ENCODE assay signal across 23 cellular contexts in genomic region chr19:50925734-50926133, GRCh38. TPM values are rescaled to one million over a fixed set of nuclear protein-coding genes. Genes with fewer than 3 reads are reported as not detected.
A peak's percentile ranks its signal among the peaks of the same experiment; 100 is the strongest.
DNase-seq lines count a peak whose midpoint lies in the region; ATAC-seq, FAIRE-seq and TF ChIP-seq lines count a peak whose summit lies in the region.
"Had no signal": no experiment of that assay in that cellular context is flagged by ENCODE, and none has a peak within 500 bp of the region (broad histone marks: within the 10 kb centered on the region; RNA-seq: fewer than 3 reads in every experiment).

No MANE protein-coding gene starts in this region.

- H3K4me1 ChIP-seq in HepG2 (ENCODE audit: insufficient read depth, low read length) = no peaks in the 10 kb centered on the region
- H3K4me1 ChIP-seq in right lobe of liver = no peaks in the 10 kb centered on the region
- no peaks in the 10 kb centered on the region for H3K4me1 ChIP-seq in pancreas

- intact Hi-C loops in HepG2 (cut with micrococcal nuclease; ENCODE audit: unreplicated experiment) = no loop called here
- intact Hi-C loops in right lobe of liver (cut with DNase I) = no loop called here
- intact Hi-C loops in pancreas (cut with DNase I) = no loop called here

- H3K4me2 ChIP-seq in HepG2 (ENCODE audit: low read depth, low read length) = no peak overlapping the region

- POLR2A ChIA-PET in HepG2 (lab: Yijun Ruan, JAX) = no interaction called here

- H3K36me3 Mint-ChIP-seq in activated CD8-positive, alpha-beta memory T cell treated with anti-CD3 and anti-CD28 coated beads, Interleukin-2, amount 10 ng/mL, durations not matched to agents 7 days and 5 days = no peaks in the 10 kb centered on the region

- peaks cover 14% of the 10 kb centered on the region for H3K4me1 Mint-ChIP-seq in activated CD8-positive, alpha-beta memory T cell treated with anti-CD3 and anti-CD28 coated beads, Interleukin-2, amount 10 ng/mL, durations not matched to agents 7 days and 5 days

- no peaks in the 10 kb centered on the region; a peak in 1 of 5 replicates for H3K27me3 ChIP-seq in HepG2 (ENCODE audit: control insufficient read depth in 1 of 2, insufficient read depth in 2 of 2, low read length in 2 of 2)
- H3K27me3 ChIP-seq in right lobe of liver = no peaks in the 10 kb centered on the region
- H3K27me3 ChIP-seq in pancreas = peaks cover 0 to 27% (median 0%) of the 10 kb centered on the region in 4 donors

- CTCF ChIA-PET in HepG2 (lab: Yijun Ruan, JAX; ENCODE audit: low intra/inter-chr PET ratio, low total read pairs) = no interaction called here
- CTCF ChIA-PET in activated CD8-positive, alpha-beta memory T cell treated with anti-CD3 and anti-CD28 coated beads, Interleukin-2, amount 10 ng/mL, durations not matched to agents 7 days and 5 days (lab: Charles Lee) = interaction anchor here (1.1 to 1.8 kb wide), 2 partner anchors 9 to 91 kb away, joined by 4 to 7 read pairs; no protein-coding TSS in a partner anchor

- H3K4me3 Mint-ChIP-seq in activated CD8-positive, alpha-beta memory T cell treated with anti-CD3 and anti-CD28 coated beads, Interleukin-2, amount 10 ng/mL, durations not matched to agents 7 days and 5 days = no peak overlapping the region

- H3K27ac ChIP-seq in HepG2 (ENCODE audit: extremely low read length, insufficient read depth, low read length) (no peak overlapping the region), right lobe of liver (no peak overlapping the region), epithelial cell of prostate (peak overlapping the region; percentile 49), pancreas (no peak overlapping the region)

- FAIRE-seq in HepG2 (lab: Jason Lieb, UNC) = no peak
- FAIRE-seq in pancreas (lab: Jason Lieb, UNC) = no peak
- FAIRE-seq: A204.1, GM12892, H54 had no signal

- H2AFZ ChIP-seq in HepG2 (ENCODE audit: low read length) = no peak overlapping the region

- no peak for TF ChIP-seq POLR2A in HepG2 (IDR thresholded peaks at IDR 0.05; ENCODE audit: insufficient read depth in 1 of 2, low read depth in 2 of 2, low read length in 2 of 2)
- TF ChIP-seq POLR2A in right lobe of liver (IDR thresholded peaks at IDR 0.05) = no peak

- TF ChIP-seq CTCF in HepG2 (CRISPR knock-in tag; IDR thresholded peaks at IDR 0.05) = no peak
- no peak for TF ChIP-seq CTCF in right lobe of liver (IDR thresholded peaks at IDR 0.05)
- no peak for TF ChIP-seq CTCF in pancreas (IDR thresholded peaks at IDR 0.05)

- TF ChIP-seq EP300 in HepG2 (IDR thresholded peaks at IDR 0.05; ENCODE audit: low read depth in 2 of 2, low read length in 2 of 2) (no peak), HepG2 (CRISPR knock-in tag; IDR thresholded peaks at IDR 0.05; ENCODE audit: borderline replicate concordance) (no peak)

- no peak overlapping the region for H3K27ac Mint-ChIP-seq in activated CD8-positive, alpha-beta memory T cell treated with anti-CD3 and anti-CD28 coated beads, Interleukin-2, amount 10 ng/mL, durations not matched to agents 7 days and 5 days

- DNase-seq in HepG2 (ENCODE audit: low spot score) = no peak
- no peak for DNase-seq in right lobe of liver
- peak; percentile 74 for DNase-seq in RKO (ENCODE audit: low spot score)
- no peak for DNase-seq in epithelial cell of prostate (ENCODE audit: low read depth, low spot score)
- DNase-seq in renal cortical epithelial cell (ENCODE audit: low read depth) = peak; percentile 10
- DNase-seq in activated CD8-positive, alpha-beta memory T cell treated with anti-CD3 and anti-CD28 coated beads, Interleukin-2, amount 10 ng/mL, durations not matched to agents 7 days and 5 days = no peak
- DNase-seq in pancreas = no peak
- DNase-seq in AG08395 (ENCODE audit: low spot score) = no peak
- DNase-seq: C1 segment of cervical spinal cord, DMS79 treated with DMSO at 0.1 percent for 48 hours, GF-D8, Karpas-422, MV-4-11, NCI-H1417, NCI-H187 treated with DMSO at 0.1 percent for 48 hours, NCI-H446, NCI-H82, SHP77 had no signal

- H3K36me3 ChIP-seq in HepG2 (replicated peaks in 1 of 2; ENCODE audit: control insufficient read depth in 1 of 2, insufficient read depth in 2 of 2, low read length in 2 of 2) = no peaks in the 10 kb centered on the region
- no peaks in the 10 kb centered on the region for H3K36me3 ChIP-seq in right lobe of liver
- no peaks in the 10 kb centered on the region for H3K36me3 ChIP-seq in pancreas

- no peak overlapping the region for H3K9ac ChIP-seq in HepG2 (ENCODE audit: insufficient read depth, low read depth, low read length)

- H3K9me3 ChIP-seq in HepG2 (ENCODE audit: low read length) (no peaks in the 10 kb centered on the region), right lobe of liver (no peaks in the 10 kb centered on the region), pancreas (no peaks in the 10 kb centered on the region)

- H3K27me3 Mint-ChIP-seq in activated CD8-positive, alpha-beta memory T cell treated with anti-CD3 and anti-CD28 coated beads, Interleukin-2, amount 10 ng/mL, durations not matched to agents 7 days and 5 days = peaks cover 30% of the 10 kb centered on the region

- 44% methylated on average over 2 of the region's 2 CpGs for WGBS in HepG2 (ENCODE audit: low lambda C conversion rate)
- WGBS in right lobe of liver (ENCODE audit: insufficient coverage, low coverage, low lambda C conversion rate, missing lambda C conversion rate) = 72% methylated on average over 2 of the region's 2 CpGs
- WGBS in pancreas, 2 donors = 78 to 86% methylated on average over 2 of the region's 2 CpGs

- no peak for ATAC-seq in HepG2
- no peak for ATAC-seq in right lobe of liver
- ATAC-seq in activated CD8-positive, alpha-beta memory T cell treated with anti-CD3 and anti-CD28 coated beads, Interleukin-2, amount 10 ng/mL, durations not matched to agents 7 days and 5 days = no peak
- ATAC-seq in pancreas = no peak
- ATAC-seq: Panc1, SK-N-SH treated with all-trans-retinoic acid at 6 μM for 48 hours had no signal

- H3K4me3 ChIP-seq in HepG2 (replicated peaks in 1 of 3; ENCODE audit: insufficient read depth in 1 of 3, low read depth in 2 of 3, low read length in 3 of 3) (no peak overlapping the region), right lobe of liver (no peak overlapping the region), pancreas (no peak overlapping the region)

- BruUV-seq in HepG2 (replicated peaks; lab: Mats Ljungman, UMichigan) = no TSS peak

- no peaks in the 10 kb centered on the region for H3K79me2 ChIP-seq in HepG2 (ENCODE audit: insufficient read depth, low read length)

- H4K20me1 ChIP-seq in HepG2 (ENCODE audit: insufficient read depth, low read length) = no peaks in the 10 kb centered on the region

- H3K9me3 Mint-ChIP-seq in activated CD8-positive, alpha-beta memory T cell treated with anti-CD3 and anti-CD28 coated beads, Interleukin-2, amount 10 ng/mL, durations not matched to agents 7 days and 5 days (ENCODE audit: low read depth) = no peaks in the 10 kb centered on the region

- in situ Hi-C loops in HepG2 (cut with HindIII; ENCODE audit: extremely low pct_ligation_motif_present, low pct_unique_long_range_greater_than_20kb) = loop anchor here (25.0 kb wide), 1 partner anchor 162 kb away; the partner anchor contains the start of gene KLK14

- no peak for TF ChIP-seq RAD21 in HepG2 (CRISPR knock-in tag; IDR thresholded peaks at IDR 0.05)

RNA-seq across cellular contexts. Expression of gene KLK4, which starts 14.5 kb away (rescaled TPM):
- not detected in 2 replicates for total RNA-seq in HepG2 (2016; rRNA removed; fragmentation: Illumina TruSeq; extraction: Trizol)
- total RNA-seq in HepG2 (2016; cell fraction: cytosol; rRNA removed; fragmentation: Illumina TruSeq; extraction: Trizol; ENCODE audit: low read depth) = not detected in 2 replicates
- not detected in 2 replicates for total RNA-seq in HepG2 (2016; cell fraction: insoluble cytoplasmic fraction; rRNA removed; fragmentation: Illumina TruSeq; extraction: Trizol)
- total RNA-seq in HepG2 (2016; cell fraction: membrane; rRNA removed; fragmentation: Illumina TruSeq; extraction: Trizol) = not detected in 2 replicates
- not detected in 2 replicates for total RNA-seq in HepG2 (2016; cell fraction: nucleus; rRNA removed; fragmentation: Illumina TruSeq; extraction: Trizol)
- not detected in 2 replicates for polyA plus RNA-seq in HepG2 (2011; rRNA removed)
- polyA plus RNA-seq in HepG2 (2011; cell fraction: cytosol; rRNA removed) = not detected in 2 replicates
- not detected in 2 replicates for polyA plus RNA-seq in HepG2 (2011; cell fraction: nucleus; rRNA removed)
- polyA plus RNA-seq in HepG2 (2012) = not detected in 2 replicates
- polyA plus RNA-seq in HepG2 (2016; cell fraction: cytosol; fragmentation: Illumina TruSeq; extraction: Trizol; ENCODE audit: low read depth) = not detected in 2 replicates
- polyA plus RNA-seq in HepG2 (2016; cell fraction: insoluble cytoplasmic fraction; fragmentation: Illumina TruSeq; extraction: Trizol; ENCODE audit: low read depth) = not detected in 2 replicates
- polyA plus RNA-seq in HepG2 (2016; cell fraction: membrane; fragmentation: Illumina TruSeq; extraction: Trizol; ENCODE audit: low read depth) = not detected in 2 replicates
- not detected in 2 replicates for polyA plus RNA-seq in HepG2 (2016; cell fraction: nucleus; fragmentation: Illumina TruSeq; extraction: Trizol; ENCODE audit: insufficient read depth, low read depth)
- polyA minus RNA-seq in HepG2 (2011; rRNA and poly(A)+ RNA removed; ENCODE audit: low replicate concordance) = not detected in 2 replicates
- polyA minus RNA-seq in HepG2 (2011; cell fraction: cytosol; rRNA and poly(A)+ RNA removed) = not detected in 2 replicates
- polyA minus RNA-seq in HepG2 (2011; cell fraction: nucleus; rRNA and poly(A)+ RNA removed) = not detected in 2 replicates
- total RNA-seq in right lobe of liver = not detected
- total RNA-seq in renal cortical epithelial cell = not detected in 2 replicates
- total RNA-seq in activated CD8-positive, alpha-beta memory T cell treated with anti-CD3 and anti-CD28 coated beads, Interleukin-2, amount 10 ng/mL, durations not matched to agents 7 days and 5 days = not detected
- total RNA-seq in pancreas = under 1 TPM in 1 of 6 donors, not detected in 5; 0.41 TPM
- not detected for polyA plus RNA-seq in pancreas

RNA-seq across cellular contexts. Expression of gene KLK5, which starts 27.1 kb away (rescaled TPM):
- total RNA-seq in HepG2 (2016; rRNA removed; fragmentation: Illumina TruSeq; extraction: Trizol) = not detected in 2 replicates
- total RNA-seq in HepG2 (2016; cell fraction: cytosol; rRNA removed; fragmentation: Illumina TruSeq; extraction: Trizol; ENCODE audit: low read depth) = not detected in 2 replicates
- not detected in 2 replicates for total RNA-seq in HepG2 (2016; cell fraction: insoluble cytoplasmic fraction; rRNA removed; fragmentation: Illumina TruSeq; extraction: Trizol)
- not detected in 2 replicates for total RNA-seq in HepG2 (2016; cell fraction: membrane; rRNA removed; fragmentation: Illumina TruSeq; extraction: Trizol)
- total RNA-seq in HepG2 (2016; cell fraction: nucleus; rRNA removed; fragmentation: Illumina TruSeq; extraction: Trizol) = not detected in 2 replicates
- polyA plus RNA-seq in HepG2 (2011; rRNA removed) = not detected in 2 replicates
- not detected in 2 replicates for polyA plus RNA-seq in HepG2 (2011; cell fraction: cytosol; rRNA removed)
- not detected in 2 replicates for polyA plus RNA-seq in HepG2 (2011; cell fraction: nucleus; rRNA removed)
- polyA plus RNA-seq in HepG2 (2012) = not detected in 2 replicates
- not detected in 2 replicates for polyA plus RNA-seq in HepG2 (2016; cell fraction: cytosol; fragmentation: Illumina TruSeq; extraction: Trizol; ENCODE audit: low read depth)
- not detected in 2 replicates for polyA plus RNA-seq in HepG2 (2016; cell fraction: insoluble cytoplasmic fraction; fragmentation: Illumina TruSeq; extraction: Trizol; ENCODE audit: low read depth)
- not detected in 2 replicates for polyA plus RNA-seq in HepG2 (2016; cell fraction: membrane; fragmentation: Illumina TruSeq; extraction: Trizol; ENCODE audit: low read depth)
- not detected in 2 replicates for polyA plus RNA-seq in HepG2 (2016; cell fraction: nucleus; fragmentation: Illumina TruSeq; extraction: Trizol; ENCODE audit: insufficient read depth, low read depth)
- 0.23 TPM in 1 of 2 replicates, not detected in the other for polyA minus RNA-seq in HepG2 (2011; rRNA and poly(A)+ RNA removed; ENCODE audit: low replicate concordance)
- not detected in 2 replicates for polyA minus RNA-seq in HepG2 (2011; cell fraction: cytosol; rRNA and poly(A)+ RNA removed)
- not detected in 2 replicates for polyA minus RNA-seq in HepG2 (2011; cell fraction: nucleus; rRNA and poly(A)+ RNA removed)
- not detected for total RNA-seq in right lobe of liver
- 1.3 and 20.7 TPM in 2 replicates for total RNA-seq in renal cortical epithelial cell
- not detected for total RNA-seq in activated CD8-positive, alpha-beta memory T cell treated with anti-CD3 and anti-CD28 coated beads, Interleukin-2, amount 10 ng/mL, durations not matched to agents 7 days and 5 days
- total RNA-seq in pancreas = not detected
- polyA plus RNA-seq in pancreas = under 1 TPM in 1 of 2 donors, not detected in 1; 0.11 TPM

RNA-seq across cellular contexts. Expression of gene KLK6, which starts 43.7 kb away (rescaled TPM):
- total RNA-seq in HepG2 (2016; rRNA removed; fragmentation: Illumina TruSeq; extraction: Trizol) (0.15 TPM in 1 of 2 replicates, not detected in the other), right lobe of liver (not detected), renal cortical epithelial cell (1.0 and 16.8 TPM in 2 replicates), pancreas (not detected)
- not detected in 2 replicates for total RNA-seq in HepG2 (2016; cell fraction: cytosol; rRNA removed; fragmentation: Illumina TruSeq; extraction: Trizol; ENCODE audit: low read depth)
- 0.13 TPM in 1 of 2 replicates, not detected in the other for total RNA-seq in HepG2 (2016; cell fraction: insoluble cytoplasmic fraction; rRNA removed; fragmentation: Illumina TruSeq; extraction: Trizol)
- 0.14 TPM in 1 of 2 replicates, not detected in the other for total RNA-seq in HepG2 (2016; cell fraction: membrane; rRNA removed; fragmentation: Illumina TruSeq; extraction: Trizol)
- total RNA-seq in HepG2 (2016; cell fraction: nucleus; rRNA removed; fragmentation: Illumina TruSeq; extraction: Trizol) = not detected in 2 replicates
- polyA plus RNA-seq in HepG2 (2011; rRNA removed) (1.6 and 1.8 TPM in 2 replicates), pancreas (not detected)
- 1.3 and 1.4 TPM in 2 replicates for polyA plus RNA-seq in HepG2 (2011; cell fraction: cytosol; rRNA removed)
- 0.21 and 0.57 TPM in 2 replicates for polyA plus RNA-seq in HepG2 (2011; cell fraction: nucleus; rRNA removed)
- 0.13 and 0.44 TPM in 2 replicates for polyA plus RNA-seq in HepG2 (2012)
- polyA plus RNA-seq in HepG2 (2016; cell fraction: cytosol; fragmentation: Illumina TruSeq; extraction: Trizol; ENCODE audit: low read depth) = 0.14 TPM in 1 of 2 replicates, not detected in the other
- polyA plus RNA-seq in HepG2 (2016; cell fraction: insoluble cytoplasmic fraction; fragmentation: Illumina TruSeq; extraction: Trizol; ENCODE audit: low read depth) = 0.39 TPM in 1 of 2 replicates, not detected in the other
- 0.16 TPM in 1 of 2 replicates, not detected in the other for polyA plus RNA-seq in HepG2 (2016; cell fraction: membrane; fragmentation: Illumina TruSeq; extraction: Trizol; ENCODE audit: low read depth)
- polyA plus RNA-seq in HepG2 (2016; cell fraction: nucleus; fragmentation: Illumina TruSeq; extraction: Trizol; ENCODE audit: insufficient read depth, low read depth) = 0.36 and 0.41 TPM in 2 replicates
- 1.2 TPM in 1 of 2 replicates, not detected in the other for polyA minus RNA-seq in HepG2 (2011; rRNA and poly(A)+ RNA removed; ENCODE audit: low replicate concordance)
- polyA minus RNA-seq in HepG2 (2011; cell fraction: cytosol; rRNA and poly(A)+ RNA removed) = 0.69 TPM in 1 of 2 replicates, not detected in the other
- polyA minus RNA-seq in HepG2 (2011; cell fraction: nucleus; rRNA and poly(A)+ RNA removed) = not detected in 2 replicates
- total RNA-seq in activated CD8-positive, alpha-beta memory T cell treated with anti-CD3 and anti-CD28 coated beads, Interleukin-2, amount 10 ng/mL, durations not matched to agents 7 days and 5 days = not detected

RNA-seq across cellular contexts. Expression of gene KLK2, which starts 52.5 kb away (rescaled TPM):
- not detected in 2 replicates for total RNA-seq in HepG2 (2016; rRNA removed; fragmentation: Illumina TruSeq; extraction: Trizol)
- total RNA-seq in HepG2 (2016; cell fraction: cytosol; rRNA removed; fragmentation: Illumina TruSeq; extraction: Trizol; ENCODE audit: low read depth) = not detected in 2 replicates
- not detected in 2 replicates for total RNA-seq in HepG2 (2016; cell fraction: insoluble cytoplasmic fraction; rRNA removed; fragmentation: Illumina TruSeq; extraction: Trizol)
- not detected in 2 replicates for total RNA-seq in HepG2 (2016; cell fraction: membrane; rRNA removed; fragmentation: Illumina TruSeq; extraction: Trizol)
- total RNA-seq in HepG2 (2016; cell fraction: nucleus; rRNA removed; fragmentation: Illumina TruSeq; extraction: Trizol) = not detected in 2 replicates
- 0.11 TPM in 1 of 2 replicates, not detected in the other for polyA plus RNA-seq in HepG2 (2011; rRNA removed)
- polyA plus RNA-seq in HepG2 (2011; cell fraction: cytosol; rRNA removed) = not detected in 2 replicates
- polyA plus RNA-seq in HepG2 (2011; cell fraction: nucleus; rRNA removed) = 0.31 and 0.35 TPM in 2 replicates
- not detected in 2 replicates for polyA plus RNA-seq in HepG2 (2012)
- not detected in 2 replicates for polyA plus RNA-seq in HepG2 (2016; cell fraction: cytosol; fragmentation: Illumina TruSeq; extraction: Trizol; ENCODE audit: low read depth)
- not detected in 2 replicates for polyA plus RNA-seq in HepG2 (2016; cell fraction: insoluble cytoplasmic fraction; fragmentation: Illumina TruSeq; extraction: Trizol; ENCODE audit: low read depth)
- polyA plus RNA-seq in HepG2 (2016; cell fraction: membrane; fragmentation: Illumina TruSeq; extraction: Trizol; ENCODE audit: low read depth) = not detected in 2 replicates
- polyA plus RNA-seq in HepG2 (2016; cell fraction: nucleus; fragmentation: Illumina TruSeq; extraction: Trizol; ENCODE audit: insufficient read depth, low read depth) = not detected in 2 replicates
- polyA minus RNA-seq in HepG2 (2011; rRNA and poly(A)+ RNA removed; ENCODE audit: low replicate concordance) = not detected in 2 replicates
- polyA minus RNA-seq in HepG2 (2011; cell fraction: cytosol; rRNA and poly(A)+ RNA removed) = not detected in 2 replicates
- polyA minus RNA-seq in HepG2 (2011; cell fraction: nucleus; rRNA and poly(A)+ RNA removed) = 0.37 and 0.64 TPM in 2 replicates
- total RNA-seq in right lobe of liver = not detected
- not detected in 2 replicates for total RNA-seq in renal cortical epithelial cell
- total RNA-seq in activated CD8-positive, alpha-beta memory T cell treated with anti-CD3 and anti-CD28 coated beads, Interleukin-2, amount 10 ng/mL, durations not matched to agents 7 days and 5 days = under 1 TPM in 1 of 2 experiments, not detected in 1; 0.29 TPM
- not detected for total RNA-seq in pancreas
- polyA plus RNA-seq in pancreas = under 1 TPM; 0.09 to 0.27 TPM

RNA-seq across cellular contexts. Expression of gene KLK7, which starts 58.0 kb away (rescaled TPM):
- not detected in 2 replicates for total RNA-seq in HepG2 (2016; rRNA removed; fragmentation: Illumina TruSeq; extraction: Trizol)
- not detected in 2 replicates for total RNA-seq in HepG2 (2016; cell fraction: cytosol; rRNA removed; fragmentation: Illumina TruSeq; extraction: Trizol; ENCODE audit: low read depth)
- not detected in 2 replicates for total RNA-seq in HepG2 (2016; cell fraction: insoluble cytoplasmic fraction; rRNA removed; fragmentation: Illumina TruSeq; extraction: Trizol)
- not detected in 2 replicates for total RNA-seq in HepG2 (2016; cell fraction: membrane; rRNA removed; fragmentation: Illumina TruSeq; extraction: Trizol)
- not detected in 2 replicates for total RNA-seq in HepG2 (2016; cell fraction: nucleus; rRNA removed; fragmentation: Illumina TruSeq; extraction: Trizol)
- not detected in 2 replicates for polyA plus RNA-seq in HepG2 (2011; rRNA removed)
- polyA plus RNA-seq in HepG2 (2011; cell fraction: cytosol; rRNA removed) = not detected in 2 replicates
- not detected in 2 replicates for polyA plus RNA-seq in HepG2 (2011; cell fraction: nucleus; rRNA removed)
- not detected in 2 replicates for polyA plus RNA-seq in HepG2 (2012)
- not detected in 2 replicates for polyA plus RNA-seq in HepG2 (2016; cell fraction: cytosol; fragmentation: Illumina TruSeq; extraction: Trizol; ENCODE audit: low read depth)
- polyA plus RNA-seq in HepG2 (2016; cell fraction: insoluble cytoplasmic fraction; fragmentation: Illumina TruSeq; extraction: Trizol; ENCODE audit: low read depth) = not detected in 2 replicates
- polyA plus RNA-seq in HepG2 (2016; cell fraction: membrane; fragmentation: Illumina TruSeq; extraction: Trizol; ENCODE audit: low read depth) = not detected in 2 replicates
- not detected in 2 replicates for polyA plus RNA-seq in HepG2 (2016; cell fraction: nucleus; fragmentation: Illumina TruSeq; extraction: Trizol; ENCODE audit: insufficient read depth, low read depth)
- polyA minus RNA-seq in HepG2 (2011; rRNA and poly(A)+ RNA removed; ENCODE audit: low replicate concordance) = 0.28 TPM in 1 of 2 replicates, not detected in the other
- polyA minus RNA-seq in HepG2 (2011; cell fraction: cytosol; rRNA and poly(A)+ RNA removed) = not detected in 2 replicates
- not detected in 2 replicates for polyA minus RNA-seq in HepG2 (2011; cell fraction: nucleus; rRNA and poly(A)+ RNA removed)
- not detected for total RNA-seq in right lobe of liver
- total RNA-seq in renal cortical epithelial cell = 0.30 and 10.8 TPM in 2 replicates
- not detected for total RNA-seq in activated CD8-positive, alpha-beta memory T cell treated with anti-CD3 and anti-CD28 coated beads, Interleukin-2, amount 10 ng/mL, durations not matched to agents 7 days and 5 days
- not detected for total RNA-seq in pancreas
- under 1 TPM in 1 of 2 donors, not detected in 1; 0.46 TPM for polyA plus RNA-seq in pancreas

Comparison
In these comparisons a context has a peak if more than half of its experiments do, and no peak if none do; other contexts are left out.
1. DNase-seq: peak in RKO (single experiment) and renal cortical epithelial cell (single experiment); none in HepG2 (single experiment), right lobe of liver (0 of 3), epithelial cell of prostate (single experiment), activated CD8-positive, alpha-beta memory T cell treated with anti-CD3 and anti-CD28 coated beads, Interleukin-2, amount 10 ng/mL, durations not matched to agents 7 days and 5 days (single experiment), pancreas (0 of 6) and AG08395 (single experiment).